Comparison of ENCODE assay signal across 3 cellular contexts in genomic region chr5:112833971-112834370, GRCh38.
"Had no signal": no experiment of that assay in that cellular context is flagged by ENCODE, and none has a peak within 500 bp of the region (broad histone marks: within the 10 kb centered on the region; RNA-seq: fewer than 3 reads in every experiment).

No MANE protein-coding gene starts in this region.

- H3K4me3 ChIP-seq: GM12878 had no signal

- DNase-seq: GDM1, GF-D8 had no signal

- ATAC-seq: GM12878 had no signal
